In genomic region chr12:96399919-96400630, GRCh38 we compare ENCODE assay signal across 8 cellular contexts. TPM values are rescaled to one million over a fixed set of nuclear protein-coding genes. Genes with fewer than 3 reads are reported as not detected.
A peak's percentile ranks its signal among the peaks of the same experiment; 100 is the strongest.
DNase-seq lines count a peak whose midpoint lies in the region; ATAC-seq, FAIRE-seq and TF ChIP-seq lines count a peak whose summit lies in the region.

TSS of gene CDK17 (minus strand) at chr12:96400439. CDS start at chr12:96334836, 65,603 bp downstream.

- H3K27me3 Mint-ChIP-seq in WTC11 (ENCODE audit: low read depth): no peaks in the 10 kb centered on the region

- H3K36me3 Mint-ChIP-seq in WTC11: no peaks in the 10 kb centered on the region

- peaks cover 64% of the 10 kb centered on the region for H3K4me1 Mint-ChIP-seq in WTC11

- ATAC-seq in GM18873 (IDR thresholded peaks at IDR 0.05; ENCODE audit: low FRiP score, unreplicated experiment): peak; percentile 32
- ATAC-seq in HG03139 (IDR thresholded peaks at IDR 0.05; ENCODE audit: unreplicated experiment): peak; percentile 38
- peak; percentile 74 for ATAC-seq in WTC11

- H3K4me3 ChIP-seq in AG04450 (ENCODE audit: low read depth, low read length) (peak within 1 kb of the TSS; percentile 94), bronchial epithelial cell (ENCODE audit: low read depth, low read length) (peak within 1 kb of the TSS; percentile 79)

- CTCF ChIA-PET in AG04450 (lab: Charles Lee): interaction anchor here (0.6 to 5.9 kb wide), 27 partner anchors 9 to 180 kb away, joined by 3 to 52 read pairs (median 5); partner anchors contain the start of gene CFAP54
- CTCF ChIA-PET in WTC11 (lab: Charles Lee): interaction anchor here (0.6 to 3.2 kb wide), 16 partner anchors 10 to 456 kb away, joined by 3 to 14 read pairs (median 3); no protein-coding TSS in a partner anchor

- peak within 1 kb of the TSS; percentile 81 for H3K27ac Mint-ChIP-seq in WTC11

- peak; percentile 40 for TF ChIP-seq CTCF in AG04450 (IDR thresholded peaks at IDR 0.05; ENCODE audit: low read depth, low read length)
- TF ChIP-seq CTCF in WTC11 (IDR thresholded peaks at IDR 0.05): no peak
- TF ChIP-seq CTCF in bronchial epithelial cell (IDR thresholded peaks at IDR 0.05; ENCODE audit: insufficient read depth, low read length, severe bottlenecking): peak; percentile 58

- no peaks in the 10 kb centered on the region for H3K9me3 Mint-ChIP-seq in WTC11

- no peaks in the 10 kb centered on the region for H3K36me3 ChIP-seq in bronchial epithelial cell (ENCODE audit: control insufficient read depth, insufficient read depth, low read length)

- H3K27me3 ChIP-seq in AG04450 (ENCODE audit: control insufficient read depth, insufficient read depth, low read length) (no peaks in the 10 kb centered on the region), bronchial epithelial cell (ENCODE audit: control insufficient read depth, insufficient read depth, low read length) (no peaks in the 10 kb centered on the region)

- peak within 1 kb of the TSS; percentile 90 for H3K4me3 Mint-ChIP-seq in WTC11

- DNase-seq in AG04450 (ENCODE audit: low read depth, low spot score) (peak; percentile 69), NCI-H2196 treated with DMSO at 0.1 percent for 48 hours (lab: John Stamatoyannopoulos, UW; ENCODE audit: unreplicated experiment) (peak; percentile 59), WTC11 (ENCODE audit: low spot score) (peak; percentile 69), bronchial epithelial cell (ENCODE audit: low read depth) (peak; percentile 52), iris pigment epithelial cell (ENCODE audit: low read depth) (peak; percentile 86)
- DNase-seq in stimulated activated CD4-positive, alpha-beta T cell treated with anti-CD3 and anti-CD28 coated beads, Interleukin-12 subunit alpha, Interleukin-12 subunit beta, amount 100 ng/mL, for 24 hours (ENCODE audit: low read depth in 2 of 2): peak; percentile 77 to 78

- peak within 1 kb of the TSS; percentile 93 for H3K27ac ChIP-seq in AG04450 (ENCODE audit: low read depth, low read length)

- no peaks in the 10 kb centered on the region; the same call in 1 of the 2 replicates for H3K9me3 ChIP-seq in AG04450 (ENCODE audit: control insufficient read depth, insufficient read depth, low read length)

- POLR2A ChIA-PET in AG04450 (lab: Yijun Ruan, JAX) (interaction anchor here (0.5 to 3.5 kb wide), 11 partner anchors 9 to 302 kb away, joined by 3 to 24 read pairs (median 6); no protein-coding TSS in a partner anchor), WTC11 (lab: Charles Lee) (no interaction called here)

- no peak for FAIRE-seq in bronchial epithelial cell (lab: Jason Lieb, UNC)

TF ChIP-seq in WTC11, 78 proteins besides CTCF, POLR2A, EP300 and RAD21 (continues in another document):
- no peak for TF ChIP-seq ZSCAN18 (CRISPR knock-in tag; IDR thresholded peaks at IDR 0.05)
- TF ChIP-seq USF2 (CRISPR knock-in tag; IDR thresholded peaks at IDR 0.05): no peak
- no peak for TF ChIP-seq ZNF416 (CRISPR knock-in tag; IDR thresholded peaks at IDR 0.05)
- no peak for TF ChIP-seq GTF2I (CRISPR knock-in tag; conservative IDR thresholded peaks at IDR 0.05)
- peak; percentile 26; the same call in 1 of the 2 replicates for TF ChIP-seq NFYB (CRISPR knock-in tag; conservative IDR thresholded peaks at IDR 0.05; ENCODE audit: low read depth)
- TF ChIP-seq MYBL2 (CRISPR knock-in tag; IDR thresholded peaks at IDR 0.05): peak; percentile 60; the same call in 1 of the 2 replicates
- TF ChIP-seq ZNF532 (CRISPR knock-in tag; IDR thresholded peaks at IDR 0.05; ENCODE audit: borderline replicate concordance): no peak
- no peak for TF ChIP-seq E2F4 (CRISPR knock-in tag; IDR thresholded peaks at IDR 0.05; ENCODE audit: borderline replicate concordance, low read depth)
- peak; percentile 35; the same call in 1 of the 2 replicates for TF ChIP-seq KAT7 (CRISPR knock-in tag; IDR thresholded peaks at IDR 0.05; ENCODE audit: borderline replicate concordance)
- TF ChIP-seq ZBTB21 (CRISPR knock-in tag; IDR thresholded peaks at IDR 0.05; ENCODE audit: borderline replicate concordance): no peak
- TF ChIP-seq IRF2 (CRISPR knock-in tag; IDR thresholded peaks at IDR 0.05; ENCODE audit: borderline replicate concordance, low read depth): 0 out of 2 replicates have a peak, but pooled peaks have one; percentile 52
- TF ChIP-seq TCF7 (CRISPR knock-in tag; IDR thresholded peaks at IDR 0.05; ENCODE audit: low read depth): no peak
- no peak for TF ChIP-seq EMX1 (CRISPR knock-in tag; IDR thresholded peaks at IDR 0.05)
- TF ChIP-seq HMGXB4 (CRISPR knock-in tag; IDR thresholded peaks at IDR 0.05): peak; percentile 94

RNA-seq across cellular contexts. Expression of gene CDK17, which starts in this region (rescaled TPM):
- polyA plus RNA-seq in AG04450 (2011; rRNA removed): 50.2 and 67.8 TPM in 2 replicates
- polyA minus RNA-seq in AG04450 (2011; rRNA and poly(A)+ RNA removed): 124 and 154 TPM in 2 replicates
- total RNA-seq in WTC11 (2021): 18.7 to 20.0 TPM (median 19.4 TPM) in 3 replicates
- 28.3 and 34.5 TPM in 2 replicates for total RNA-seq in bronchial epithelial cell

Comparison
In these comparisons a context has a peak if more than half of its experiments do, and no peak if none do; other contexts are left out.
1. Peak in every context shown above with its lines: DNase-seq, ATAC-seq, H3K4me3 ChIP-seq and H3K27ac ChIP-seq.